Comparison of ENCODE assay signal across 8 cellular contexts in genomic region chr6:88166493-88166900, GRCh38. TPM values are rescaled to one million over a fixed set of nuclear protein-coding genes. Genes with fewer than 3 reads are reported as not detected.
DNase-seq lines count a peak whose midpoint lies in the region; ATAC-seq and FAIRE-seq lines count a peak whose summit lies in the region.

No MANE protein-coding gene starts in this region.

- H3K27ac Mint-ChIP-seq in activated T-helper 17 cell treated with anti-CD3 and anti-CD28 coated beads, Interleukin-2, amount 50 U/mL, for 72 hours, result no peak overlapping the region

- H3K27me3 ChIP-seq in iPS DF 6.9 (ENCODE audit: control insufficient read depth, insufficient read depth, low read length), result peaks cover 19% of the 10 kb centered on the region
- peaks cover 4 to 27% of the 10 kb centered on the region in 2 donors for H3K27me3 ChIP-seq in small intestine (ENCODE audit: control insufficient read depth in 2 of 2, insufficient read depth in 2 of 2, low read length in 2 of 2)

- H3K4me1 Mint-ChIP-seq in activated T-helper 17 cell treated with anti-CD3 and anti-CD28 coated beads, Interleukin-2, amount 50 U/mL, for 72 hours, result peaks cover 9% of the 10 kb centered on the region

- FAIRE-seq in small intestine (lab: Jason Lieb, UNC), result no peak

- H3K36me3 Mint-ChIP-seq in activated T-helper 17 cell treated with anti-CD3 and anti-CD28 coated beads, Interleukin-2, amount 50 U/mL, for 72 hours (ENCODE audit: low read depth), result no peaks in the 10 kb centered on the region

- H3K36me3 ChIP-seq in iPS DF 6.9 (ENCODE audit: control insufficient read depth, insufficient read depth, low read length) (no peaks in the 10 kb centered on the region; the same call in 1 of the 2 replicates), small intestine (ENCODE audit: control insufficient read depth in 2 of 2, insufficient read depth in 2 of 2, low read length in 2 of 2) (no peaks in the 10 kb centered on the region)

- peaks cover 66% of the 10 kb centered on the region for H3K27me3 Mint-ChIP-seq in activated T-helper 17 cell treated with anti-CD3 and anti-CD28 coated beads, Interleukin-2, amount 50 U/mL, for 72 hours

- no peak for ATAC-seq in Right ventricle myocardium inferior
- peak; percentile 18 for ATAC-seq in HG03097 (IDR thresholded peaks at IDR 0.05; ENCODE audit: low FRiP score, unreplicated experiment)
- ATAC-seq in activated T-helper 17 cell treated with anti-CD3 and anti-CD28 coated beads, Interleukin-2, amount 50 U/mL, for 72 hours (replicated peaks), result peak; percentile 35

- H3K4me1 ChIP-seq in iPS DF 6.9 (ENCODE audit: control insufficient read depth, insufficient read depth, low read length) (no peaks in the 10 kb centered on the region; the same call in 1 of the 2 replicates), small intestine (ENCODE audit: control insufficient read depth in 2 of 2, insufficient read depth in 1 of 2, low read depth in 1 of 2, low read length in 1 of 2) (no peaks in the 10 kb centered on the region)

- intact Hi-C loops in Right ventricle myocardium inferior (cut with DNase I), result no loop called here
- intact Hi-C loops in cardiac septum (cut with DNase I), result no loop called here

- no peak overlapping the region for H3K27ac ChIP-seq in iPS DF 6.9 (ENCODE audit: low read length)
- no peak overlapping the region for H3K27ac ChIP-seq in small intestine (ENCODE audit: low read depth in 1 of 2, low read length in 1 of 2)

- H3K9me3 ChIP-seq in iPS DF 6.9 (ENCODE audit: control insufficient read depth, insufficient read depth, low read length) (no peaks in the 10 kb centered on the region), small intestine (ENCODE audit: control insufficient read depth, low read depth) (no peaks in the 10 kb centered on the region)

- no peaks in the 10 kb centered on the region for H3K9me3 Mint-ChIP-seq in activated T-helper 17 cell treated with anti-CD3 and anti-CD28 coated beads, Interleukin-2, amount 50 U/mL, for 72 hours

- H3K4me3 ChIP-seq in iPS DF 6.9 (ENCODE audit: low read length) (peak overlapping the region; percentile 60), small intestine (ENCODE audit: low read depth in 1 of 2, low read length in 2 of 2) (peak overlapping the region; percentile 43 to 59)

- DNase-seq in Right ventricle myocardium inferior (ENCODE audit: missing footprints) (peak; percentile 69), cardiac septum (ENCODE audit: low spot score) (no peak), iPS DF 6.9 (ENCODE audit: low read depth, low spot score) (no peak), small intestine (no peak), LoVo (ENCODE audit: low spot score) (no peak), epidermal melanocyte (ENCODE audit: insufficient read length, low spot score) (no peak)

- no CpG with 5 or more reads among the region's 44 CpGs for WGBS in iPS DF 6.9 (ENCODE audit: insufficient coverage, insufficient read length)
- WGBS in small intestine, 3 donors, result 1% methylated on average over 30 to 44 of the region's 44 CpGs

- H3K4me3 Mint-ChIP-seq in activated T-helper 17 cell treated with anti-CD3 and anti-CD28 coated beads, Interleukin-2, amount 50 U/mL, for 72 hours, result peak overlapping the region; percentile 56

RNA-seq across cellular contexts. Expression of gene CNR1, which starts 0.3 kb away (rescaled TPM):
- total RNA-seq in Right ventricle myocardium inferior, result 0.16 TPM
- 2.9 TPM for total RNA-seq in cardiac septum
- total RNA-seq in activated T-helper 17 cell treated with anti-CD3 and anti-CD28 coated beads, Interleukin-2, amount 50 U/mL, for 72 hours, result under 1 TPM in 1 of 2 donors, not detected in 1; 0.24 TPM
- 1 to 10 TPM in 1 of 3 donors, under 1 TPM in 1, not detected in 1; 0.27 to 5.6 TPM for polyA plus RNA-seq in small intestine
